In the genomic region with DNA sequence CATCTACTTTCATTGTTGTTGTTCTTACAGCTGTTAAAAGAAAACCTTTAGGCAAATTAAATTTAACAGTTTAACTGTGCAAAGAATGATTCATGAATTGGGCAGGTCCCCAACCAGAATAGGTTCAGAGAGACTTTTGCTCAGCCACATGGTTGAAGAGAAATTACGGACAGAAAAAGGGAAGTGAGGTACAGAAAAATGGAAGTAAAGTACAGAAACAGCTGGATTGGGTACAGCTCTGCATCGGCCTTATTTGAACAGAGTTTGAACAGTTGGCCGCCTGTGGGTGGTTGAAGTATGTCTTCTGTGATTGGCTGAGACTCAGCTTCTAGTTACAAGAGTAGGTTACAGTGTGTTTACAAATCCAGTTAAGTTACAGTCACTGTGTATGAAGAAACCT, we compare ENCODE assay signal across 8 cellular contexts.
DNase-seq lines count a peak whose midpoint lies in the region; ATAC-seq and TF ChIP-seq lines count a peak whose summit lies in the region.

No MANE protein-coding gene starts in this region.

- H3K79me2 ChIP-seq in GM23338 (replicated peaks; ENCODE audit: insufficient read depth) = no peaks in the 10 kb centered on the region

- no peaks in the 10 kb centered on the region for H3K27me3 Mint-ChIP-seq in naive thymus-derived CD8-positive, alpha-beta T cell
- H3K27me3 Mint-ChIP-seq in GM23338 (ENCODE audit: insufficient read depth, low read depth, poor library complexity) = no peaks in the 10 kb centered on the region

- H3K4me1 ChIP-seq in GM23338 (ENCODE audit: insufficient read depth) = peaks cover 5% of the 10 kb centered on the region

- H3K9me3 Mint-ChIP-seq in naive thymus-derived CD8-positive, alpha-beta T cell = no peaks in the 10 kb centered on the region
- no peaks in the 10 kb centered on the region; the same call in 2 of the 3 replicates for H3K9me3 Mint-ChIP-seq in GM23338

- 0 out of 2 replicates have a peak, but pooled peaks cover 5% of the 10 kb centered on the region for H3K9me2 ChIP-seq in GM23338 (ENCODE audit: insufficient read depth)

- H3K4me1 Mint-ChIP-seq in naive thymus-derived CD8-positive, alpha-beta T cell = peaks cover 0 to 2% (median 0%) of the 10 kb centered on the region in 4 donors
- H3K4me1 Mint-ChIP-seq in GM23338 = peaks cover 11% of the 10 kb centered on the region; the same call in 2 of the 3 replicates

- no peaks in the 10 kb centered on the region for H4K20me1 ChIP-seq in GM23338 (replicated peaks; ENCODE audit: insufficient read depth)

- H3K27me3 ChIP-seq in MG63 = no peaks in the 10 kb centered on the region
- H3K27me3 ChIP-seq in GM23338 (ENCODE audit: insufficient read depth) = no peaks in the 10 kb centered on the region

- POLR2A ChIA-PET in naive thymus-derived CD8-positive, alpha-beta T cell (lab: Charles Lee) = no interaction called here

- no peak overlapping the region for H3K4me3 Mint-ChIP-seq in naive thymus-derived CD8-positive, alpha-beta T cell
- H3K4me3 Mint-ChIP-seq in GM23338 = no peak overlapping the region

- peak; percentile 86 for ATAC-seq in GM21526 (IDR thresholded peaks at IDR 0.05; ENCODE audit: low FRiP score, unreplicated experiment)
- no peak for ATAC-seq in naive thymus-derived CD8-positive, alpha-beta T cell
- no peak for ATAC-seq in GM23338

- H3K36me3 Mint-ChIP-seq in naive thymus-derived CD8-positive, alpha-beta T cell = peaks cover 0 to 2% (median 0%) of the 10 kb centered on the region in 3 donors
- H3K36me3 Mint-ChIP-seq in GM23338 (ENCODE audit: low read depth) = no peaks in the 10 kb centered on the region

- TF ChIP-seq CTCF in GM23338 (conservative IDR thresholded peaks at IDR 0.05; ENCODE audit: low read depth in 2 of 2) = no peak

- H3F3A ChIP-seq in GM23338 (replicated peaks; ENCODE audit: low read depth) = no peaks in the 10 kb centered on the region

- DNase-seq in CD1c-positive myeloid dendritic cell (ENCODE audit: extremely low spot score) = peak; percentile 91
- peak; percentile 50 for DNase-seq in MG63
- peak; percentile 36 for DNase-seq in germinal center (ENCODE audit: low spot score)
- DNase-seq in naive thymus-derived CD8-positive, alpha-beta T cell = no peak
- DNase-seq in GM23338 (ENCODE audit: low spot score) = no peak
- no peak for DNase-seq in NCI-H128 (lab: John Stamatoyannopoulos, UW; ENCODE audit: unreplicated experiment)
- DNase-seq in activated T-cell treated with anti-CD3 and anti-CD28 coated beads, Interleukin-2, amount 50 U/mL, for 1 hour = no peak

- H3K9me3 ChIP-seq in MG63 = no peaks in the 10 kb centered on the region

- H3K36me3 ChIP-seq in MG63 (no peaks in the 10 kb centered on the region), GM23338 (ENCODE audit: insufficient read depth) (no peaks in the 10 kb centered on the region)

- H3K27ac ChIP-seq in GM23338 (ENCODE audit: low read depth) = no peak overlapping the region

- no peak overlapping the region for H2AFZ ChIP-seq in GM23338

- peak overlapping the region in 1 of 10 donors; percentile 38 for H3K27ac Mint-ChIP-seq in naive thymus-derived CD8-positive, alpha-beta T cell
- no peak overlapping the region for H3K27ac Mint-ChIP-seq in GM23338

- H3K4me3 ChIP-seq in MG63 = no peak overlapping the region
- no peak overlapping the region for H3K4me3 ChIP-seq in GM23338

- H3K4me2 ChIP-seq in GM23338 = no peak overlapping the region

TF ChIP-seq in GM23338, 12 proteins besides CTCF, POLR2A, EP300 and RAD21:
- TF ChIP-seq, protein P1, sequence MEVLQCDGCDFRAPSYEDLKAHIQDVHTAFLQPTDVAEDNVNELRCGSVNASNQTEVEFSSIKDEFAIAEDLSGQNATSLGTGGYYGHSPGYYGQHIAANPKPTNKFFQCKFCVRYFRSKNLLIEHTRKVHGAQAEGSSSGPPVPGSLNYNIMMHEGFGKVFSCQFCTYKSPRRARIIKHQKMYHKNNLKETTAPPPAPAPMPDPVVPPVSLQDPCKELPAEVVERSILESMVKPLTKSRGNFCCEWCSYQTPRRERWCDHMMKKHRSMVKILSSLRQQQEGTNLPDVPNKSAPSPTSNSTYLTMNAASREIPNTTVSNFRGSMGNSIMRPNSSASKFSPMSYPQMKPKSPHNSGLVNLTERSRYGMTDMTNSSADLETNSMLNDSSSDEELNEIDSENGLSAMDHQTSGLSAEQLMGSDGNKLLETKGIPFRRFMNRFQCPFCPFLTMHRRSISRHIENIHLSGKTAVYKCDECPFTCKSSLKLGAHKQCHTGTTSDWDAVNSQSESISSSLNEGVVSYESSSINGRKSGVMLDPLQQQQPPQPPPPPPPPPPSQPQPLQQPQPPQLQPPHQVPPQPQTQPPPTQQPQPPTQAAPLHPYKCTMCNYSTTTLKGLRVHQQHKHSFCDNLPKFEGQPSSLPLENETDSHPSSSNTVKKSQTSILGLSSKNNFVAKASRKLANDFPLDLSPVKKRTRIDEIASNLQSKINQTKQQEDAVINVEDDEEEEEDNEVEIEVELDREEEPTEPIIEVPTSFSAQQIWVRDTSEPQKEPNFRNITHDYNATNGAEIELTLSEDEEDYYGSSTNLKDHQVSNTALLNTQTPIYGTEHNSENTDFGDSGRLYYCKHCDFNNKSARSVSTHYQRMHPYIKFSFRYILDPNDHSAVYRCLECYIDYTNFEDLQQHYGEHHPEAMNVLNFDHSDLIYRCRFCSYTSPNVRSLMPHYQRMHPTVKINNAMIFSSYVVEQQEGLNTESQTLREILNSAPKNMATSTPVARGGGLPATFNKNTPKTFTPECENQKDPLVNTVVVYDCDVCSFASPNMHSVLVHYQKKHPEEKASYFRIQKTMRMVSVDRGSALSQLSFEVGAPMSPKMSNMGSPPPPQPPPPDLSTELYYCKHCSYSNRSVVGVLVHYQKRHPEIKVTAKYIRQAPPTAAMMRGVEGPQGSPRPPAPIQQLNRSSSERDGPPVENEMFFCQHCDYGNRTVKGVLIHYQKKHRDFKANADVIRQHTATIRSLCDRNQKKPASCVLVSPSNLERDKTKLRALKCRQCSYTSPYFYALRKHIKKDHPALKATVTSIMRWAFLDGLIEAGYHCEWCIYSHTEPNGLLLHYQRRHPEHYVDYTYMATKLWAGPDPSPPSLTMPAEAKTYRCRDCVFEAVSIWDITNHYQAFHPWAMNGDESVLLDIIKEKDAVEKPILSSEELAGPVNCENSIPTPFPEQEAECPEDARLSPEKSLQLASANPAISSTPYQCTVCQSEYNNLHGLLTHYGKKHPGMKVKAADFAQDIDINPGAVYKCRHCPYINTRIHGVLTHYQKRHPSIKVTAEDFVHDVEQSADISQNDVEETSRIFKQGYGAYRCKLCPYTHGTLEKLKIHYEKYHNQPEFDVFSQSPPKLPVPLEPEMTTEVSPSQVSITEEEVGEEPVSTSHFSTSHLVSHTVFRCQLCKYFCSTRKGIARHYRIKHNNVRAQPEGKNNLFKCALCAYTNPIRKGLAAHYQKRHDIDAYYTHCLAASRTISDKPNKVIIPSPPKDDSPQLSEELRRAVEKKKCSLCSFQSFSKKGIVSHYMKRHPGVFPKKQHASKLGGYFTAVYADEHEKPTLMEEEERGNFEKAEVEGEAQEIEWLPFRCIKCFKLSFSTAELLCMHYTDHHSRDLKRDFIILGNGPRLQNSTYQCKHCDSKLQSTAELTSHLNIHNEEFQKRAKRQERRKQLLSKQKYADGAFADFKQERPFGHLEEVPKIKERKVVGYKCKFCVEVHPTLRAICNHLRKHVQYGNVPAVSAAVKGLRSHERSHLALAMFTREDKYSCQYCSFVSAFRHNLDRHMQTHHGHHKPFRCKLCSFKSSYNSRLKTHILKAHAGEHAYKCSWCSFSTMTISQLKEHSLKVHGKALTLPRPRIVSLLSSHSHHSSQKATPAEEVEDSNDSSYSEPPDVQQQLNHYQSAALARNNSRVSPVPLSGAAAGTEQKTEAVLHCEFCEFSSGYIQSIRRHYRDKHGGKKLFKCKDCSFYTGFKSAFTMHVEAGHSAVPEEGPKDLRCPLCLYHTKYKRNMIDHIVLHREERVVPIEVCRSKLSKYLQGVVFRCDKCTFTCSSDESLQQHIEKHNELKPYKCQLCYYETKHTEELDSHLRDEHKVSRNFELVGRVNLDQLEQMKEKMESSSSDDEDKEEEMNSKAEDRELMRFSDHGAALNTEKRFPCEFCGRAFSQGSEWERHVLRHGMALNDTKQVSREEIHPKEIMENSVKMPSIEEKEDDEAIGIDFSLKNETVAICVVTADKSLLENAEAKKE (CRISPR knock-in tag; IDR thresholded peaks at IDR 0.05) = no peak
- TF ChIP-seq EZH2phosphoT487 (IDR thresholded peaks at IDR 0.05; ENCODE audit: unreplicated experiment) = no peak
- TF ChIP-seq, protein P2, sequence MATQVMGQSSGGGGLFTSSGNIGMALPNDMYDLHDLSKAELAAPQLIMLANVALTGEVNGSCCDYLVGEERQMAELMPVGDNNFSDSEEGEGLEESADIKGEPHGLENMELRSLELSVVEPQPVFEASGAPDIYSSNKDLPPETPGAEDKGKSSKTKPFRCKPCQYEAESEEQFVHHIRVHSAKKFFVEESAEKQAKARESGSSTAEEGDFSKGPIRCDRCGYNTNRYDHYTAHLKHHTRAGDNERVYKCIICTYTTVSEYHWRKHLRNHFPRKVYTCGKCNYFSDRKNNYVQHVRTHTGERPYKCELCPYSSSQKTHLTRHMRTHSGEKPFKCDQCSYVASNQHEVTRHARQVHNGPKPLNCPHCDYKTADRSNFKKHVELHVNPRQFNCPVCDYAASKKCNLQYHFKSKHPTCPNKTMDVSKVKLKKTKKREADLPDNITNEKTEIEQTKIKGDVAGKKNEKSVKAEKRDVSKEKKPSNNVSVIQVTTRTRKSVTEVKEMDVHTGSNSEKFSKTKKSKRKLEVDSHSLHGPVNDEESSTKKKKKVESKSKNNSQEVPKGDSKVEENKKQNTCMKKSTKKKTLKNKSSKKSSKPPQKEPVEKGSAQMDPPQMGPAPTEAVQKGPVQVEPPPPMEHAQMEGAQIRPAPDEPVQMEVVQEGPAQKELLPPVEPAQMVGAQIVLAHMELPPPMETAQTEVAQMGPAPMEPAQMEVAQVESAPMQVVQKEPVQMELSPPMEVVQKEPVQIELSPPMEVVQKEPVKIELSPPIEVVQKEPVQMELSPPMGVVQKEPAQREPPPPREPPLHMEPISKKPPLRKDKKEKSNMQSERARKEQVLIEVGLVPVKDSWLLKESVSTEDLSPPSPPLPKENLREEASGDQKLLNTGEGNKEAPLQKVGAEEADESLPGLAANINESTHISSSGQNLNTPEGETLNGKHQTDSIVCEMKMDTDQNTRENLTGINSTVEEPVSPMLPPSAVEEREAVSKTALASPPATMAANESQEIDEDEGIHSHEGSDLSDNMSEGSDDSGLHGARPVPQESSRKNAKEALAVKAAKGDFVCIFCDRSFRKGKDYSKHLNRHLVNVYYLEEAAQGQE (IDR thresholded peaks at IDR 0.05; ENCODE audit: unreplicated experiment) = no peak

Comparison
In these comparisons a context has a peak if more than half of its experiments do, and no peak if none do; other contexts are left out.
1. DNase-seq: peak in CD1c-positive myeloid dendritic cell (single experiment), MG63 (single experiment) and germinal center (single experiment); none in naive thymus-derived CD8-positive, alpha-beta T cell (0 of 10), GM23338 (single experiment), NCI-H128 (single experiment) and activated T-cell treated with anti-CD3 and anti-CD28 coated beads, Interleukin-2, amount 50 U/mL, for 1 hour (single experiment).